In genomic region chr2:136423516-136423996, GRCh38 we compare ENCODE assay signal across 8 cellular contexts.
DNase-seq lines count a peak whose midpoint lies in the region; ATAC-seq and TF ChIP-seq lines count a peak whose summit lies in the region.

No MANE protein-coding gene starts in this region.

- H3K9me3 ChIP-seq in GM23248 (ENCODE audit: low read depth) = no peaks in the 10 kb centered on the region
- H3K9me3 ChIP-seq in RWPE2 (ENCODE audit: severe bottlenecking) = no peaks in the 10 kb centered on the region
- H3K9me3 ChIP-seq in ovary = no peaks in the 10 kb centered on the region
- H3K9me3 ChIP-seq in thymus (ENCODE audit: control insufficient read depth) = no peaks in the 10 kb centered on the region

- DNase-seq in EH (ENCODE audit: low read depth) (peak; percentile 60), GM23248 (peak; percentile 84), RWPE2 (ENCODE audit: low spot score) (no peak), activated gamma-delta T cell (lab: John Stamatoyannopoulos, UW) (peak; percentile 52), glomerular visceral epithelial cell (ENCODE audit: extremely low spot score) (peak; percentile 71), ovary (peak; percentile 23 to 67 (median 43))

- H2AFZ ChIP-seq in GM23248 (peak overlapping the region; percentile 84), KMS-11 (ENCODE audit: low read depth) (peak overlapping the region; percentile 39)

- TF ChIP-seq CTCF in KMS-11 (conservative IDR thresholded peaks at IDR 0.05; ENCODE audit: low read depth, low read length) (peak; percentile 63), RWPE2 (IDR thresholded peaks at IDR 0.05; ENCODE audit: poor library complexity, severe bottlenecking) (peak; percentile 89), ovary (IDR thresholded peaks at IDR 0.05) (peak in 2 of 3 donors; percentile 36 to 47)

- H3K9ac ChIP-seq in GM23248 (no peak overlapping the region), KMS-11 (no peak overlapping the region)

- H3K27ac ChIP-seq in GM23248 = no peak overlapping the region
- no peak overlapping the region for H3K27ac ChIP-seq in KMS-11
- H3K27ac ChIP-seq in RWPE2 (ENCODE audit: poor library complexity, severe bottlenecking) = no peak overlapping the region
- no peak overlapping the region for H3K27ac ChIP-seq in ovary
- H3K27ac ChIP-seq in thymus (ENCODE audit: low read depth) = no peak overlapping the region

- H4K20me1 ChIP-seq in GM23248 (ENCODE audit: insufficient read depth) (no peaks in the 10 kb centered on the region), KMS-11 (ENCODE audit: insufficient read depth) (no peaks in the 10 kb centered on the region)

- H3F3A ChIP-seq in GM23248 (ENCODE audit: insufficient read depth) = no peaks in the 10 kb centered on the region

- peaks cover 8% of the 10 kb centered on the region for H3K27me3 ChIP-seq in GM23248 (replicated peaks; ENCODE audit: insufficient read depth)
- no peaks in the 10 kb centered on the region for H3K27me3 ChIP-seq in KMS-11 (ENCODE audit: insufficient read depth, low read depth)
- H3K27me3 ChIP-seq in RWPE2 (ENCODE audit: insufficient read depth, poor library complexity, severe bottlenecking) = no peaks in the 10 kb centered on the region
- no peaks in the 10 kb centered on the region for H3K27me3 ChIP-seq in ovary
- peaks cover 15% of the 10 kb centered on the region for H3K27me3 ChIP-seq in thymus (ENCODE audit: control insufficient read depth, insufficient read depth)

- no peak for TF ChIP-seq EP300 in ovary (IDR thresholded peaks at IDR 0.05)

- ATAC-seq in RWPE2 (ENCODE audit: low read depth) = peak; percentile 98

- H3K4me2 ChIP-seq in GM23248 (ENCODE audit: unreplicated experiment) (peak overlapping the region; percentile 67), KMS-11 (peak overlapping the region; percentile 51)

- H3K9me2 ChIP-seq in GM23248 (ENCODE audit: insufficient read depth) = no peaks in the 10 kb centered on the region

- 2% methylated on average over 27 of the region's 27 CpGs for WGBS in GM23248 (ENCODE audit: low coverage in 1 of 2, low lambda C conversion rate in 2 of 2, missing lambda C conversion rate in 2 of 2), 2 experiments
- WGBS in ovary, 3 donors = 1 to 4% (median 1%) methylated on average over 25 to 27 of the region's 27 CpGs
- 2% methylated on average over 27 of the region's 27 CpGs for WGBS in thymus

- TF ChIP-seq POLR2A in ovary (IDR thresholded peaks at IDR 0.05) = no peak

- no peaks in the 10 kb centered on the region for H3K36me3 ChIP-seq in GM23248 (ENCODE audit: low read depth)
- no peaks in the 10 kb centered on the region for H3K36me3 ChIP-seq in KMS-11 (ENCODE audit: insufficient read depth)
- H3K36me3 ChIP-seq in RWPE2 (ENCODE audit: low read depth) = no peaks in the 10 kb centered on the region
- no peaks in the 10 kb centered on the region for H3K36me3 ChIP-seq in ovary
- no peaks in the 10 kb centered on the region for H3K36me3 ChIP-seq in thymus (ENCODE audit: control insufficient read depth, insufficient read depth)

- H3K4me3 ChIP-seq in GM23248 (peak overlapping the region; percentile 71), KMS-11 (IDR thresholded peaks at IDR 0.05; ENCODE audit: insufficient read depth, low read depth, low read length) (no peak overlapping the region), RWPE2 (ENCODE audit: severe bottlenecking) (peak overlapping the region; percentile 6), ovary (peak overlapping the region; percentile 4), thymus (ENCODE audit: low read length) (peak overlapping the region; percentile 48)

- intact Hi-C loops in ovary (cut with DNase I) = no loop called here

- H3K4me1 ChIP-seq in GM23248 (ENCODE audit: insufficient read depth) = no peaks in the 10 kb centered on the region
- no peaks in the 10 kb centered on the region for H3K4me1 ChIP-seq in KMS-11 (ENCODE audit: low read depth, poor library complexity, severe bottlenecking)
- H3K4me1 ChIP-seq in RWPE2 (ENCODE audit: insufficient read depth, poor library complexity, severe bottlenecking) = no peaks in the 10 kb centered on the region
- no peaks in the 10 kb centered on the region for H3K4me1 ChIP-seq in ovary (ENCODE audit: insufficient read depth)
- peaks cover 4% of the 10 kb centered on the region for H3K4me1 ChIP-seq in thymus (ENCODE audit: control insufficient read depth, insufficient read depth, low read length)

- in situ Hi-C loops in GM23248 (cut with MboI) = loop anchor here (10.0 kb wide), 1 partner anchor 1411 kb away; no protein-coding TSS in a partner anchor

- H3K79me2 ChIP-seq in GM23248 (ENCODE audit: insufficient read depth) = no peaks in the 10 kb centered on the region
- H3K79me2 ChIP-seq in KMS-11 (ENCODE audit: insufficient read depth, low read depth) = no peaks in the 10 kb centered on the region
